ENCODE assay signal across 8 cellular contexts in the genomic region with DNA sequence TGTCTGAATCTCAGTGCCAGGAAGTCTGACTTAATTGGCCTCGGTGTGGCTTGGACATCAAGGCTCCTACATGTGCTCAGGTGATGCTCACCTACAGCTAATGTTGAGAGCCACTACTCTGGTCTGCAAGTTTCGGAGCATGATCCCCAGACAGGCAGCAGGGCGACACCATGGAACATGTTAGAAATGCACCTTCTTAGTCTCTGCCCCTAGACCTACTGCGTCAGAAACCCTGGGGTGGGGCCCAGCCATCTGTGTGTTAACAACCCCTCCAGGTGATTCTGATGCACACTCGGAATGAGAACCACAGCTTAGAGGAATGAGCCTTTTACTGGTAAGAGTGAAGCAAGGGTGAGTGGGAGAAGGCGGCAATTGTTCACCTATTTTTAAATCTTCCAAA.
"Had no signal": no experiment of that assay in that cellular context is flagged by ENCODE, and none has a peak within 500 bp of the region (broad histone marks: within the 10 kb centered on the region; RNA-seq: fewer than 3 reads in every experiment).

No MANE protein-coding gene starts in this region.

- H3K9ac ChIP-seq: GM23248 had no signal

- H3K9me3 Mint-ChIP-seq: GM23338, H9 had no signal

- H3K4me1 ChIP-seq: HAP-1 had no signal

- H3K4me2 ChIP-seq: GM23338 had no signal

- H3K4me3 ChIP-seq: GM23248, GM23338, HAP-1 had no signal

- H3K4me3 Mint-ChIP-seq: GM23338, H9 had no signal

- H3K9me3 ChIP-seq: HAP-1 had no signal

- H3K27ac ChIP-seq: GM23248 had no signal

- H3K27ac Mint-ChIP-seq: GM23338, H9 had no signal

- DNase-seq: GM23248, GOT3, H7, H9, HCEC 1CT had no signal

- H2AFZ ChIP-seq: GM23248, GM23338 had no signal

- H3K36me3 ChIP-seq: HAP-1 had no signal

- H3K4me1 Mint-ChIP-seq: GM23338, H9 had no signal

- ATAC-seq: GM23338, HCT116 had no signal
